ENCODE assay signal across 11 cellular contexts in the genomic region with DNA sequence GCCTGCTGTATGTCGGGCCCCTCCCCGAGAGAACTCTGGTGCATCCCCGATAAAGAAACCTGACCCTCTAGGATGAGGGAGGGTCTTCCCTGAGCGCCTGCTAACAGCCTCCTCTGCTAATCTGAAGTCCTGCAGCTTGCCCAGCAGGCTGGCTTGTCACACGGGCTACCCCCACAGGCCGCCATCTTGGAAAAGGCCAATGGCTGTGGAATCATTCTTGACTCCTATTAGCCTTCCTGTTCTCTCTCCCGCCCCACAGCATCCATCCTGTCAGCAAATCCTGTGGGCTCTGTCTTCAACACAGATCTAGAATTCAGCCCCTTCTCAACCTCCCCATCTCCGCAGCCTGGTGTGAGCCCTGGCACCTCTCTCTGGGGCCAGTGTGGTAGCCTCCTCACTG. TPM values are rescaled to one million over a fixed set of nuclear protein-coding genes. Genes with fewer than 3 reads are reported as not detected.
DNase-seq lines count a peak whose midpoint lies in the region; ATAC-seq, FAIRE-seq and TF ChIP-seq lines count a peak whose summit lies in the region.
"Had no signal": no experiment of that assay in that cellular context is flagged by ENCODE, and none has a peak within 500 bp of the region (broad histone marks: within the 10 kb centered on the region; RNA-seq: fewer than 3 reads in every experiment).

No MANE protein-coding gene starts in this region.

- no peaks in the 10 kb centered on the region for H3K9me3 Mint-ChIP-seq in activated CD4-positive, alpha-beta T cell treated with anti-CD3 and anti-CD28 coated beads for 36 hours (ENCODE audit: low read depth)
- peaks cover 1% of the 10 kb centered on the region for H3K9me3 Mint-ChIP-seq in activated naive CD8-positive, alpha-beta T cell treated with anti-CD3 and anti-CD28 coated beads for 36 hours

- peaks cover 78% of the 10 kb centered on the region for H3K36me3 Mint-ChIP-seq in activated CD4-positive, alpha-beta T cell treated with anti-CD3 and anti-CD28 coated beads for 36 hours (ENCODE audit: low read depth)
- peaks cover 79% of the 10 kb centered on the region for H3K36me3 Mint-ChIP-seq in activated naive CD8-positive, alpha-beta T cell treated with anti-CD3 and anti-CD28 coated beads for 36 hours

- peaks cover 92% of the 10 kb centered on the region for H3K4me1 Mint-ChIP-seq in activated CD4-positive, alpha-beta T cell treated with anti-CD3 and anti-CD28 coated beads for 36 hours
- peaks cover 80% of the 10 kb centered on the region for H3K4me1 Mint-ChIP-seq in activated naive CD8-positive, alpha-beta T cell treated with anti-CD3 and anti-CD28 coated beads for 36 hours

- POLR2A ChIA-PET in activated CD4-positive, alpha-beta T cell treated with anti-CD3 and anti-CD28 coated beads for 36 hours (lab: Charles Lee), result interaction anchor here (0.6 kb wide), 1 partner anchor 816 kb away, joined by 4 read pairs; no protein-coding TSS in a partner anchor

- peak overlapping the region; percentile 39 for H3K4me3 Mint-ChIP-seq in activated CD4-positive, alpha-beta T cell treated with anti-CD3 and anti-CD28 coated beads for 36 hours
- no peak overlapping the region for H3K4me3 Mint-ChIP-seq in activated naive CD8-positive, alpha-beta T cell treated with anti-CD3 and anti-CD28 coated beads for 36 hours

- CTCF ChIA-PET in activated CD4-positive, alpha-beta T cell treated with anti-CD3 and anti-CD28 coated beads for 36 hours (lab: Charles Lee), result interaction anchor here (1.3 to 1.5 kb wide), 2 partner anchors 89 to 92 kb away, joined by 3 read pairs; no protein-coding TSS in a partner anchor

- no peak overlapping the region for H3K4me3 ChIP-seq in kidney (ENCODE audit: low read length in 2 of 2)
- H3K4me3 ChIP-seq: prostate gland had no signal

- H3K4me1 ChIP-seq in kidney (ENCODE audit: control insufficient read depth in 1 of 2, insufficient read depth in 1 of 2, low read depth in 1 of 2, low read length in 2 of 2), result peaks cover 0 to 17% of the 10 kb centered on the region in 2 donors

- no peak for FAIRE-seq in kidney (lab: Jason Lieb, UNC)
- FAIRE-seq: A204.1 had no signal

- H3K36me3 ChIP-seq in kidney (ENCODE audit: control insufficient read depth in 1 of 2, insufficient read depth in 2 of 2, low read length in 2 of 2), result no peaks in the 10 kb centered on the region
- H3K36me3 ChIP-seq: prostate gland had no signal

- H3K9ac ChIP-seq in kidney (ENCODE audit: low read length in 2 of 2), result no peak overlapping the region

- no peak for DNase-seq in activated CD4-positive, alpha-beta T cell treated with anti-CD3 and anti-CD28 coated beads for 36 hours
- DNase-seq in activated CD4-positive, alpha-beta T cell treated with anti-CD3 and anti-CD28 coated beads, Interleukin-2, amount 50 U/mL, for 48 hours, result no peak
- no peak for DNase-seq in activated naive CD8-positive, alpha-beta T cell treated with anti-CD3 and anti-CD28 coated beads for 36 hours
- DNase-seq in kidney (peak; percentile 41), substantia nigra (lab: John Stamatoyannopoulos, UW) (no peak), NCI-H1105 (lab: John Stamatoyannopoulos, UW) (no peak), AML-193 (lab: John Stamatoyannopoulos, UW) (no peak), dedifferentiated amniotic fluid mesenchymal stem cell (ENCODE audit: extremely low spot score) (no peak)
- DNase-seq: NCI-H2081 had no signal

- no peak for TF ChIP-seq CTCF in kidney (IDR thresholded peaks at IDR 0.05; ENCODE audit: borderline replicate concordance, extremely low read depth, insufficient read depth)

- no peak for ATAC-seq in activated CD4-positive, alpha-beta T cell treated with anti-CD3 and anti-CD28 coated beads for 36 hours

- peak overlapping the region; percentile 90 for H3K27ac Mint-ChIP-seq in activated CD4-positive, alpha-beta T cell treated with anti-CD3 and anti-CD28 coated beads for 36 hours
- H3K27ac Mint-ChIP-seq in activated naive CD8-positive, alpha-beta T cell treated with anti-CD3 and anti-CD28 coated beads for 36 hours, result peak overlapping the region; percentile 89

- intact Hi-C loops in activated CD4-positive, alpha-beta T cell treated with anti-CD3 and anti-CD28 coated beads for 36 hours (cut with DNase I, micrococcal nuclease), result no loop called here
- intact Hi-C loops in kidney (cut with DNase I), result loop anchor here (10.0 kb wide), 1 partner anchor 81 kb away; no protein-coding TSS in a partner anchor

- no peaks in the 10 kb centered on the region for H3K9me3 ChIP-seq in kidney (ENCODE audit: control insufficient read depth in 1 of 2, low read length in 2 of 2)
- H3K9me3 ChIP-seq: prostate gland had no signal

- no peaks in the 10 kb centered on the region for H3K27me3 Mint-ChIP-seq in activated CD4-positive, alpha-beta T cell treated with anti-CD3 and anti-CD28 coated beads for 36 hours
- no peaks in the 10 kb centered on the region for H3K27me3 Mint-ChIP-seq in activated naive CD8-positive, alpha-beta T cell treated with anti-CD3 and anti-CD28 coated beads for 36 hours

- peak overlapping the region; percentile 84 to 90 for H3K27ac ChIP-seq in kidney (ENCODE audit: low read depth in 2 of 2, low read length in 2 of 2)
- H3K27ac ChIP-seq in substantia nigra (ENCODE audit: low read depth, low read length, poor library complexity, severe bottlenecking), result peak overlapping the region; percentile 66

RNA-seq across cellular contexts. Expression of a gene that starts 12.0 kb away (rescaled TPM):
- total RNA-seq in activated CD4-positive, alpha-beta T cell treated with anti-CD3 and anti-CD28 coated beads for 36 hours, result 100 to 1,000 TPM; 185 to 229 TPM
- 100 to 1,000 TPM; 183 to 190 TPM for total RNA-seq in activated naive CD8-positive, alpha-beta T cell treated with anti-CD3 and anti-CD28 coated beads for 36 hours
- total RNA-seq in kidney, result 115 TPM
- polyA plus RNA-seq in kidney (ENCODE audit: insufficient read depth, low read depth, low replicate concordance), result 13.8 TPM

RNA-seq across cellular contexts. Expression of a gene that starts 57.2 kb away (rescaled TPM):
- total RNA-seq in activated CD4-positive, alpha-beta T cell treated with anti-CD3 and anti-CD28 coated beads for 36 hours, result 100 to 1,000 TPM; 110 to 127 TPM
- 100 to 1,000 TPM; 133 to 146 TPM for total RNA-seq in activated naive CD8-positive, alpha-beta T cell treated with anti-CD3 and anti-CD28 coated beads for 36 hours
- 72.1 TPM for total RNA-seq in kidney
- polyA plus RNA-seq in kidney (ENCODE audit: insufficient read depth, low read depth, low replicate concordance), result 145 TPM
